ENCODE assay signal across 8 cellular contexts in genomic region chr11:59753650-59754493, GRCh38. TPM values are rescaled to one million over a fixed set of nuclear protein-coding genes. Genes with fewer than 3 reads are reported as not detected.
DNase-seq lines count a peak whose midpoint lies in the region; ATAC-seq and TF ChIP-seq lines count a peak whose summit lies in the region.

No MANE protein-coding gene starts in this region.

- peak overlapping the region; percentile 89 for H3K9ac ChIP-seq in NT2/D1 (ENCODE audit: insufficient read length, low read depth)

- H3K9me3 ChIP-seq in NT2/D1 (ENCODE audit: insufficient read depth, low read length): no peaks in the 10 kb centered on the region

- DNase-seq in CMK (ENCODE audit: low read depth) (peak; percentile 63), HK-2 (ENCODE audit: unreplicated experiment) (peak; percentile 72), NT2/D1 (ENCODE audit: low read depth, low spot score) (peak; percentile 60), epithelial cell of esophagus (ENCODE audit: low read depth) (peak; percentile 76), mucosa of gallbladder (ENCODE audit: low spot score) (peak; percentile 91)
- DNase-seq in activated CD8-positive, alpha-beta memory T cell treated with anti-CD3 and anti-CD28 coated beads, Interleukin-2, amount 50 U/mL, for 48 hours: peak; percentile 94
- DNase-seq in stimulated activated CD8-positive, alpha-beta memory T cell treated with anti-CD3 and anti-CD28 coated beads, Interleukin-4, amount 100 ng/mL, for 24 hours (ENCODE audit: low read depth): peak; percentile 76

- peaks cover 12% of the 10 kb centered on the region for H3K36me3 ChIP-seq in NT2/D1 (ENCODE audit: insufficient read depth, insufficient read length, low read length)

- H3K4me1 ChIP-seq in NT2/D1 (ENCODE audit: insufficient read depth, insufficient read length): no peaks in the 10 kb centered on the region

- peak overlapping the region; percentile 90 for H3K4me3 ChIP-seq in NT2/D1 (ENCODE audit: insufficient read length, low read depth)
- peak overlapping the region; percentile 83 for H3K4me3 ChIP-seq in epithelial cell of esophagus (ENCODE audit: low read length)

- peak; percentile 73 for ATAC-seq in GM19452 (IDR thresholded peaks at IDR 0.05; ENCODE audit: unreplicated experiment)

- H3K27me3 ChIP-seq in NT2/D1 (ENCODE audit: insufficient read depth, insufficient read length): no peaks in the 10 kb centered on the region

- peak; percentile 85 for TF ChIP-seq CTCF in epithelial cell of esophagus (IDR thresholded peaks at IDR 0.05; ENCODE audit: insufficient read depth, low read depth, low read length, missing control alignments)

RNA-seq across cellular contexts. Expression of gene STX3, which starts 1.3 kb away (rescaled TPM):
- total RNA-seq in mucosa of gallbladder: 82.7 TPM

RNA-seq across cellular contexts. Expression of gene OR10V1, which starts 40.2 kb away (rescaled TPM):
- not detected for total RNA-seq in mucosa of gallbladder

RNA-seq across cellular contexts. Expression of gene MRPL16, which starts 56.7 kb away (rescaled TPM):
- 34.7 TPM for total RNA-seq in mucosa of gallbladder

Comparison
In these comparisons a context has a peak if more than half of its experiments do, and no peak if none do; other contexts are left out.
1. Peak in every context shown above with its lines: DNase-seq, ATAC-seq and H3K4me3 ChIP-seq.